Comparison of ENCODE assay signal across 15 cellular contexts in the genomic region with DNA sequence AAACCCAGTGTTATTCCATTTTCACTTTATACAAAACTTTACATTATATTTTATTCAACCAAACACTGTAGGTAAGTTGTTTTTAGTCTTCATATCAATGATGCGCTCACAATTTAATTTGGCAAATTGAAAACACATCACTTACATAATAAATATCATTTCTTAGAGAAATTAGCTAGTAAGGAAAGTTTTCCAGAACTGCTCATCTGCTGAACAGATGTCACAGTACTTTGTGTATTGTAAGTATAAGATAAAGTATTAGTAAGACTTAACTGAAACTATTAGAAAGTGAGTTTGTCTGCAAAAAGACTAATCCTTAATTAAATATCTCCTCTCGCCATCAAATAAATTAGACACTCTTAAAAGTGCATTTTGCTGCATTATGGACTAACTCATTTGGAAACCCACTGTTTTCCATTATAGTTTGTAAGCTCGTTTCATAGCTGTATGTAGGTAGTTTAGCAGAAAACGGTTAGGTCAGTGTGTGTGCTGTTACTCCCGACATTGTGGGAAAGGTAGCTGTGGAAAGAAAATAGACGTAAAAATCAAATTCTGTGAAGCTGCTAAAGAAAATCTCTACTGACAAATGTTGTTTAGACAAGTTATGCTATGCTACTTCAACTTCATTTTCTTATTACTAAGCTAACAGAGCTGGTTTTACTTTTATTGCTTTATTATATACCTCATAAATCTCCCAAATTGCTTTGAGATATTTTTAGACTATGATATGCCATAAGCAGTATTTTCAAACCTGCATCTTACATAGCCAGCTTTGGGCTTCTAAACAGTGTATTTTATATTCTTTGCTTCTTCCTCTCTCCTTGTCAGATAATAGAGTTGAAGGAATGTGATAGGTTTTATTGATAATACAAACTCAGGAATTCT.
DNase-seq lines count a peak whose midpoint lies in the region; TF ChIP-seq lines count a peak whose summit lies in the region.
"Had no signal": no experiment of that assay in that cellular context is flagged by ENCODE, and none has a peak within 500 bp of the region (broad histone marks: within the 10 kb centered on the region; RNA-seq: fewer than 3 reads in every experiment).

No MANE protein-coding gene starts in this region.

- no peaks in the 10 kb centered on the region for H3K9me3 ChIP-seq in GM23248 (ENCODE audit: low read depth)
- H3K9me3 ChIP-seq in SK-N-MC (ENCODE audit: low read depth, low read length) = no peaks in the 10 kb centered on the region
- no peaks in the 10 kb centered on the region for H3K9me3 ChIP-seq in transverse colon
- H3K9me3 ChIP-seq: BLaER1 had no signal

- H3K4me3 ChIP-seq in GM23248 (no peak overlapping the region), SK-N-MC (peak overlapping the region; percentile 30; the same call in 1 of the 2 replicates), transverse colon (no peak overlapping the region)
- H3K4me3 ChIP-seq: BLaER1, GM23338 had no signal

- TF ChIP-seq CTCF in transverse colon (IDR thresholded peaks at IDR 0.05) = no peak

- WGBS in GM23248 (ENCODE audit: low coverage in 1 of 2, low lambda C conversion rate in 2 of 2, missing lambda C conversion rate in 2 of 2), 2 experiments = 45 to 50% methylated on average over 6 of the region's 6 CpGs
- WGBS in transverse colon (ENCODE audit: low coverage in 1 of 2), 2 donors = 36 to 37% methylated on average over 6 of the region's 6 CpGs

- in situ Hi-C loops in GM23248 (cut with MboI) (no loop called here), transverse colon (cut with MboI; ENCODE audit: low pct_ligation_motif_present in 1 of 4, low pct_unique_long_range_greater_than_20kb in 1 of 4, low sequenced_read_pairs in 3 of 4) (no loop called here)

- peak overlapping the region; percentile 26 for H3K4me2 ChIP-seq in GM23248 (ENCODE audit: unreplicated experiment)
- H3K4me2 ChIP-seq: BLaER1, GM23338 had no signal

- intact Hi-C loops in transverse colon (cut with DNase I; ENCODE audit: low total_unique reads) = no loop called here

- H3K4me1 ChIP-seq in GM23248 (ENCODE audit: insufficient read depth) = peaks cover 16% of the 10 kb centered on the region
- peaks cover 6 to 19% (median 11%) of the 10 kb centered on the region in 4 donors for H3K4me1 ChIP-seq in transverse colon
- H3K4me1 ChIP-seq: BLaER1 had no signal

- DNase-seq in GM23248 = no peak
- DNase-seq in SK-N-MC (ENCODE audit: low read depth, low spot score) = no peak
- DNase-seq in left kidney (ENCODE audit: low read depth, low spot score) = peak; percentile 3
- no peak for DNase-seq in transverse colon
- DNase-seq in NCI-H446 treated with DMSO at 0.1 percent for 48 hours (lab: John Stamatoyannopoulos, UW) = no peak
- no peak for DNase-seq in NCI-H774 (lab: John Stamatoyannopoulos, UW)
- no peak for DNase-seq in AG08396 (ENCODE audit: low spot score)
- DNase-seq: KG1, NCI-H1048, NCI-H1436 treated with DMSO at 0.1 percent for 48 hours, NCI-H2029 treated with DMSO at 0.1 percent for 48 hours, NCI-H510A treated with DMSO at 0.1 percent for 48 hours, Right ventricle myocardium superior had no signal

- H3K9ac ChIP-seq in GM23248 (no peak overlapping the region), SK-N-MC (ENCODE audit: insufficient read length) (no peak overlapping the region)
- H3K9ac ChIP-seq: BLaER1 had no signal

- H3K9me2 ChIP-seq in GM23248 (ENCODE audit: insufficient read depth) = no peaks in the 10 kb centered on the region

- H3K79me2 ChIP-seq in GM23248 (ENCODE audit: insufficient read depth) = no peaks in the 10 kb centered on the region

- H3K36me3 ChIP-seq in GM23248 (ENCODE audit: low read depth) (peaks cover 19% of the 10 kb centered on the region; the same call in 1 of the 2 replicates), SK-N-MC (ENCODE audit: insufficient read depth, low read length) (no peaks in the 10 kb centered on the region), transverse colon (no peaks in the 10 kb centered on the region)
- H3K36me3 ChIP-seq: BLaER1 had no signal

- no peak for TF ChIP-seq EP300 in transverse colon (IDR thresholded peaks at IDR 0.05; ENCODE audit: low read depth)

- H3K27me3 ChIP-seq in GM23248 (replicated peaks; ENCODE audit: insufficient read depth) (no peaks in the 10 kb centered on the region), transverse colon (no peaks in the 10 kb centered on the region)
- H3K27me3 ChIP-seq: BLaER1 had no signal

- H3K27ac ChIP-seq in GM23248 (no peak overlapping the region), SK-N-MC (no peak overlapping the region), transverse colon (peak overlapping the region; percentile 32 to 59 (median 47))
- H3K27ac ChIP-seq: BLaER1 had no signal

- no peak for TF ChIP-seq POLR2A in transverse colon (IDR thresholded peaks at IDR 0.05)

- no peak overlapping the region for H2AFZ ChIP-seq in GM23248
- H2AFZ ChIP-seq: GM23338 had no signal

- H3F3A ChIP-seq in GM23248 (ENCODE audit: insufficient read depth) = no peaks in the 10 kb centered on the region; the same call in 1 of the 2 replicates

- no peaks in the 10 kb centered on the region for H4K20me1 ChIP-seq in GM23248 (ENCODE audit: insufficient read depth)
- H4K20me1 ChIP-seq: BLaER1 had no signal

Comparison
In these comparisons a context has a peak if more than half of its experiments do, and no peak if none do; other contexts are left out.
1. H3K27ac ChIP-seq: peak in transverse colon (4 of 4); none in GM23248 (single experiment) and SK-N-MC (single experiment).